1 cellular context compared by ENCODE assay signal in the genomic region with DNA sequence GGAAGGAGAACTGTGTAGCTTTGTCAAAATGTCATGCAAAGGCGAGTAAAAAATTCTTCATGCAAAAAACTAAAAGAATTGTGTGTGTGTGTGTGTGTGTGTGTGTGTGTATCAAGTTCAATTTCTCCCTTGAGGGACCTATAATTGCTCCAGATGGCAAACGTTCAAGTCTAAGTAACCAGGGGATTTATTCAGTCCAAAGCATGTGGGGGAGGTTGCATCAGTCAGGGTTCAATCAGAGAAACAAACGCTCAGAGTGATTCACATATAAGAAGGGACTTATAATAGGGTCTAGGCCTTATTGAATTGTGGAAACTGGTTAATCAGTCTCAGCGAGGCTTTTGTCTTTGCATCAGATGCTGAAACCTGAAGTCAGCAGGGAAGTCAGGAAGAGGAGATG.
TF ChIP-seq lines count a peak whose summit lies in the region.

No MANE protein-coding gene starts in this region.

TF ChIP-seq in GM12878, 131 proteins besides CTCF, POLR2A, EP300 and RAD21:
- TF ChIP-seq ZNF24 (IDR thresholded peaks at IDR 0.05): no peak
- no peak for TF ChIP-seq MTA2 (IDR thresholded peaks at IDR 0.05; ENCODE audit: low read depth)
- no peak for TF ChIP-seq KLF5 (IDR thresholded peaks at IDR 0.05; ENCODE audit: partially characterized antibody)
- TF ChIP-seq NR2F1 (conservative IDR thresholded peaks at IDR 0.05): no peak
- no peak for TF ChIP-seq KDM1A (IDR thresholded peaks at IDR 0.05; ENCODE audit: borderline replicate concordance)
- no peak for TF ChIP-seq SUPT20H (IDR thresholded peaks at IDR 0.05; ENCODE audit: borderline replicate concordance, control insufficient read depth, low read depth, low read length)
- TF ChIP-seq PRDM15 (CRISPR knock-in tag; IDR thresholded peaks at IDR 0.05): no peak
- TF ChIP-seq TARDBP (IDR thresholded peaks at IDR 0.05; ENCODE audit: borderline replicate concordance): no peak
- no peak for TF ChIP-seq PBX3 (IDR thresholded peaks at IDR 0.05; ENCODE audit: insufficient replicate concordance, low read depth, low read length)
- TF ChIP-seq MYC (IDR thresholded peaks at IDR 0.05; ENCODE audit: insufficient read depth, insufficient read length, insufficient replicate concordance, low read length, severe bottlenecking): no peak
- TF ChIP-seq, protein P1, sequence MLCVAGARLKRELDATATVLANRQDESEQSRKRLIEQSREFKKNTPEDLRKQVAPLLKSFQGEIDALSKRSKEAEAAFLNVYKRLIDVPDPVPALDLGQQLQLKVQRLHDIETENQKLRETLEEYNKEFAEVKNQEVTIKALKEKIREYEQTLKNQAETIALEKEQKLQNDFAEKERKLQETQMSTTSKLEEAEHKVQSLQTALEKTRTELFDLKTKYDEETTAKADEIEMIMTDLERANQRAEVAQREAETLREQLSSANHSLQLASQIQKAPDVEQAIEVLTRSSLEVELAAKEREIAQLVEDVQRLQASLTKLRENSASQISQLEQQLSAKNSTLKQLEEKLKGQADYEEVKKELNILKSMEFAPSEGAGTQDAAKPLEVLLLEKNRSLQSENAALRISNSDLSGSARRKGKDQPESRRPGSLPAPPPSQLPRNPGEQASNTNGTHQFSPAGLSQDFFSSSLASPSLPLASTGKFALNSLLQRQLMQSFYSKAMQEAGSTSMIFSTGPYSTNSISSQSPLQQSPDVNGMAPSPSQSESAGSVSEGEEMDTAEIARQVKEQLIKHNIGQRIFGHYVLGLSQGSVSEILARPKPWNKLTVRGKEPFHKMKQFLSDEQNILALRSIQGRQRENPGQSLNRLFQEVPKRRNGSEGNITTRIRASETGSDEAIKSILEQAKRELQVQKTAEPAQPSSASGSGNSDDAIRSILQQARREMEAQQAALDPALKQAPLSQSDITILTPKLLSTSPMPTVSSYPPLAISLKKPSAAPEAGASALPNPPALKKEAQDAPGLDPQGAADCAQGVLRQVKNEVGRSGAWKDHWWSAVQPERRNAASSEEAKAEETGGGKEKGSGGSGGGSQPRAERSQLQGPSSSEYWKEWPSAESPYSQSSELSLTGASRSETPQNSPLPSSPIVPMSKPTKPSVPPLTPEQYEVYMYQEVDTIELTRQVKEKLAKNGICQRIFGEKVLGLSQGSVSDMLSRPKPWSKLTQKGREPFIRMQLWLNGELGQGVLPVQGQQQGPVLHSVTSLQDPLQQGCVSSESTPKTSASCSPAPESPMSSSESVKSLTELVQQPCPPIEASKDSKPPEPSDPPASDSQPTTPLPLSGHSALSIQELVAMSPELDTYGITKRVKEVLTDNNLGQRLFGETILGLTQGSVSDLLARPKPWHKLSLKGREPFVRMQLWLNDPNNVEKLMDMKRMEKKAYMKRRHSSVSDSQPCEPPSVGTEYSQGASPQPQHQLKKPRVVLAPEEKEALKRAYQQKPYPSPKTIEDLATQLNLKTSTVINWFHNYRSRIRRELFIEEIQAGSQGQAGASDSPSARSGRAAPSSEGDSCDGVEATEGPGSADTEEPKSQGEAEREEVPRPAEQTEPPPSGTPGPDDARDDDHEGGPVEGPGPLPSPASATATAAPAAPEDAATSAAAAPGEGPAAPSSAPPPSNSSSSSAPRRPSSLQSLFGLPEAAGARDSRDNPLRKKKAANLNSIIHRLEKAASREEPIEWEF (IDR thresholded peaks at IDR 0.05; ENCODE audit: insufficient replicate concordance, low read depth, low read length): no peak
- no peak for TF ChIP-seq NFYA (IDR thresholded peaks at IDR 0.05; ENCODE audit: borderline replicate concordance, low read depth, low read length)
- TF ChIP-seq NR2C1 (IDR thresholded peaks at IDR 0.05): no peak
- TF ChIP-seq BMI1 (IDR thresholded peaks at IDR 0.05; ENCODE audit: borderline replicate concordance): no peak
- TF ChIP-seq BCL11A (IDR thresholded peaks at IDR 0.05; ENCODE audit: low read depth, low read length): no peak
- no peak for TF ChIP-seq POLR2AphosphoS5 (IDR thresholded peaks at IDR 0.05; ENCODE audit: low read length)
- TF ChIP-seq TCF7 (IDR thresholded peaks at IDR 0.05; ENCODE audit: borderline replicate concordance): no peak
- no peak for TF ChIP-seq BHLHE40 (IDR thresholded peaks at IDR 0.05; ENCODE audit: borderline replicate concordance in 1 of 2, low read depth in 2 of 2, low read length in 1 of 2)
- no peak for TF ChIP-seq ZNF622 (IDR thresholded peaks at IDR 0.05)
- no peak for TF ChIP-seq EED (IDR thresholded peaks at IDR 0.05; ENCODE audit: low read depth)
